In the genomic region with DNA sequence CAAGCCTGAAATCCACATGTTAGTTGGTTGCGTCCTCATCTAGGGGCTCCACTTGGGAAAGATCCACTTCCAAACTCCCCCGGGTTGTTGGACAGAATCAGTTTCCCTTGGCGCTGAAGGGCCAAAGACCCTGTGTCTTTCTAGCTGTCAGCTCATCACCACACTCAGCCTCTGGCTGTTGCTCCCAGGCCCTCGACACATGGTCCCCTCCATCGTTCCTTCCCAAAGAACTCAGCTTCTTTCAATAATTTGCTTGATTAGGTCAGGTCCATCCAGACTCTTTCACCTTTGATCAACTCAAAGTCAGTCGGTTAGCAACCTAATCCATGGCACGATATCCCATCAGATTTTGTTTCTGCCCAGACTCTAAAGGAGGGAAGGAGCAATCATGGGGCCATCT, we compare ENCODE assay signal across 26 cellular contexts.
"Had no signal": no experiment of that assay in that cellular context is flagged by ENCODE, and none has a peak within 500 bp of the region (broad histone marks: within the 10 kb centered on the region; RNA-seq: fewer than 3 reads in every experiment).

No MANE protein-coding gene starts in this region.

- H3K4me3 ChIP-seq: colonic mucosa, dorsolateral prefrontal cortex, esophagus squamous epithelium, gastrocnemius medialis, heart right ventricle, left lung, lower lobe of right lung, mucosa of descending colon had no signal

- H3K4me1 Mint-ChIP-seq: endodermal cell had no signal

- H3K36me3 ChIP-seq: colonic mucosa, esophagus squamous epithelium, gastrocnemius medialis, heart right ventricle, left lung, lower lobe of right lung had no signal

- H3K27me3 ChIP-seq: colonic mucosa, gastrocnemius medialis had no signal

- ATAC-seq: effector memory CD8-positive, alpha-beta T cell; gastrocnemius medialis; heart right ventricle; left cardiac atrium; left lung; left ventricle myocardium superior; lower lobe of right lung; mucosa of descending colon had no signal

- H3K27ac Mint-ChIP-seq: effector memory CD8-positive, alpha-beta T cell; endodermal cell; mesothelial cell of epicardium had no signal

- H3K36me3 Mint-ChIP-seq: mesothelial cell of epicardium had no signal

- DNase-seq: cerebellar nuclear complex; colonic mucosa; dermis blood vessel endothelial cell; dorsolateral prefrontal cortex; effector CD8-positive, alpha-beta T cell; effector memory CD8-positive, alpha-beta T cell; endodermal cell; esophagus squamous epithelium; foreskin fibroblast; foreskin melanocyte; gastrocnemius medialis; glutamatergic neuron; head of caudate nucleus; heart right ventricle; hippocampal formation; left cardiac atrium; left lung; left ventricle myocardium superior; lower lobe of right lung; mesenchymal stem cell; mucosa of descending colon had no signal

- H3K4me3 Mint-ChIP-seq: effector memory CD8-positive, alpha-beta T cell; endodermal cell; mesothelial cell of epicardium had no signal

- H3K4me1 ChIP-seq: colonic mucosa, gastrocnemius medialis, left lung, lower lobe of right lung had no signal

- FAIRE-seq: endometrium, endothelial cell of umbilical vein, islet of Langerhans, keratinocyte had no signal

- H3K9me3 ChIP-seq: colonic mucosa, esophagus squamous epithelium, gastrocnemius medialis, left lung, lower lobe of right lung, mucosa of descending colon had no signal

- H3K27ac ChIP-seq: colonic mucosa, dorsolateral prefrontal cortex, esophagus squamous epithelium, gastrocnemius medialis, heart right ventricle, left lung, lower lobe of right lung had no signal
